ENCODE assay signal across 24 cellular contexts in genomic region chr10:21637795-21638194, GRCh38.
DNase-seq lines count a peak whose midpoint lies in the region; ATAC-seq, FAIRE-seq and TF ChIP-seq lines count a peak whose summit lies in the region.
"Had no signal": no experiment of that assay in that cellular context is flagged by ENCODE, and none has a peak within 500 bp of the region (broad histone marks: within the 10 kb centered on the region; RNA-seq: fewer than 3 reads in every experiment).

No MANE protein-coding gene starts in this region.

- H3K27me3 Mint-ChIP-seq in mesothelial cell of epicardium (ENCODE audit: low read depth), result no peaks in the 10 kb centered on the region
- H3K27me3 Mint-ChIP-seq: B cell, IgD-negative memory B cell had no signal

- H3K4me1 ChIP-seq in HUES48 (ENCODE audit: control insufficient read depth, insufficient read depth, low read length), result peaks cover 40% of the 10 kb centered on the region
- H3K4me1 ChIP-seq in ectodermal cell (ENCODE audit: control insufficient read depth, insufficient read depth, low read length), result peaks cover 5% of the 10 kb centered on the region
- H3K4me1 ChIP-seq in MM.1S (ENCODE audit: low read length), result no peaks in the 10 kb centered on the region
- H3K4me1 ChIP-seq: A549 had no signal

- H4K20me1 ChIP-seq in MM.1S (ENCODE audit: insufficient read depth, low read length), result no peaks in the 10 kb centered on the region

- TF ChIP-seq CTCF in mesothelial cell of epicardium (IDR thresholded peaks at IDR 0.05; ENCODE audit: unreplicated experiment) (no peak), MM.1S (IDR thresholded peaks at IDR 0.05; ENCODE audit: low read length) (no peak)

- H3K9me2 ChIP-seq in MM.1S (replicated peaks; ENCODE audit: insufficient read depth, low read length), result no peaks in the 10 kb centered on the region

- H3K36me3 ChIP-seq in HUES48 (ENCODE audit: control insufficient read depth, insufficient read depth, low read length) (peaks cover 16% of the 10 kb centered on the region), ectodermal cell (ENCODE audit: control insufficient read depth, insufficient read depth, low read length) (no peaks in the 10 kb centered on the region), MM.1S (replicated peaks; ENCODE audit: insufficient read depth, low read length) (no peaks in the 10 kb centered on the region)

- H3K79me2 ChIP-seq in MM.1S (ENCODE audit: low read length), result peaks cover 26% of the 10 kb centered on the region; the same call in 1 of the 2 replicates

- no peak overlapping the region for H2AFZ ChIP-seq in MM.1S (ENCODE audit: low read length)

- H3K27me3 ChIP-seq in HUES48 (ENCODE audit: control insufficient read depth, insufficient read depth, low read length) (no peaks in the 10 kb centered on the region), ectodermal cell (ENCODE audit: control insufficient read depth, insufficient read depth, low read length, poor library complexity, severe bottlenecking) (no peaks in the 10 kb centered on the region), MM.1S (replicated peaks; ENCODE audit: insufficient read depth, low read length) (no peaks in the 10 kb centered on the region)
- H3K27me3 ChIP-seq: MG63, SJSA1 had no signal

- H3K36me3 Mint-ChIP-seq in mesothelial cell of epicardium, result peaks cover 31% of the 10 kb centered on the region

- DNase-seq in GM19239 (ENCODE audit: insufficient read length, low spot score) (no peak), mesothelial cell of epicardium (ENCODE audit: low spot score in 2 of 2, unreplicated experiment in 2 of 2) (no peak), T-helper 1 cell (no peak), MM.1S (no peak), DMS 273 (lab: John Stamatoyannopoulos, UW; ENCODE audit: unreplicated experiment) (no peak)
- DNase-seq: DMS 273 treated with DMSO at 0.1 percent for 48 hours, DND-41, HCEC 1CT, Karpas-422, MG63, NCI-H1048, NCI-H1436, NCI-H187 treated with DMSO at 0.1 percent for 48 hours, NCI-H226 had no signal

- H3K4me2 ChIP-seq in MM.1S (ENCODE audit: low read depth, low read length), result no peak overlapping the region
- H3K4me2 ChIP-seq: A549 had no signal

- H3K27ac ChIP-seq in HUES48 (ENCODE audit: low read depth, low read length) (peak overlapping the region; percentile 62), ectodermal cell (ENCODE audit: insufficient read depth, low read depth, low read length, poor library complexity, severe bottlenecking) (peak overlapping the region; percentile 47), MM.1S (ENCODE audit: low read length) (no peak overlapping the region)
- H3K27ac ChIP-seq: A549, SJSA1 had no signal

- H3K4me1 Mint-ChIP-seq in mesothelial cell of epicardium, result peaks cover 12% of the 10 kb centered on the region
- H3K4me1 Mint-ChIP-seq: B cell had no signal

- no peaks in the 10 kb centered on the region for H3F3A ChIP-seq in MM.1S (ENCODE audit: insufficient read depth, low read length)

- H3K27ac Mint-ChIP-seq in mesothelial cell of epicardium, result peak overlapping the region; percentile 64
- H3K27ac Mint-ChIP-seq: B cell, IgD-negative memory B cell had no signal

- H3K9me3 Mint-ChIP-seq in mesothelial cell of epicardium, result peaks cover 9% of the 10 kb centered on the region
- H3K9me3 Mint-ChIP-seq: IgD-negative memory B cell had no signal

- no peak overlapping the region for H3K9ac ChIP-seq in HUES48 (ENCODE audit: low read depth, low read length)
- no peak overlapping the region for H3K9ac ChIP-seq in MM.1S (ENCODE audit: low read length)

- H3K4me3 ChIP-seq in HUES48 (ENCODE audit: low read depth, low read length), result no peak overlapping the region
- H3K4me3 ChIP-seq in ectodermal cell (ENCODE audit: insufficient read depth, low read depth, low read length), result no peak overlapping the region
- no peak overlapping the region for H3K4me3 ChIP-seq in MM.1S (ENCODE audit: low read length)
- H3K4me3 ChIP-seq: A549, GM12878, MG63, SJSA1 had no signal

- WGBS in ectodermal cell, 2 experiments, result 60 to 65% methylated on average over 3 of the region's 3 CpGs

- FAIRE-seq in GM19239 (lab: Jason Lieb, UNC), result peak; percentile 11
- FAIRE-seq: A549, HTR-8/SVneo had no signal

- no peaks in the 10 kb centered on the region for H3K9me3 ChIP-seq in HUES48 (ENCODE audit: control insufficient read depth, insufficient read depth, low read length)
- H3K9me3 ChIP-seq in ectodermal cell (ENCODE audit: control insufficient read depth, low read length), result no peaks in the 10 kb centered on the region
- H3K9me3 ChIP-seq in MM.1S (replicated peaks; ENCODE audit: insufficient read depth, low read length), result no peaks in the 10 kb centered on the region
- H3K9me3 ChIP-seq: A549, MG63, SJSA1 had no signal

- ATAC-seq in HG02678 (IDR thresholded peaks at IDR 0.05; ENCODE audit: unreplicated experiment), result no peak
- ATAC-seq: A549, GM12878, Right ventricle myocardium inferior had no signal

- no peak overlapping the region for H3K4me3 Mint-ChIP-seq in mesothelial cell of epicardium
- H3K4me3 Mint-ChIP-seq: B cell, IgD-negative memory B cell had no signal
